Comparison of ENCODE assay signal across 8 cellular contexts in genomic region chr1:43565600-43566360, GRCh38. TPM values are rescaled to one million over a fixed set of nuclear protein-coding genes. Genes with fewer than 3 reads are reported as not detected.
DNase-seq lines count a peak whose midpoint lies in the region; ATAC-seq and TF ChIP-seq lines count a peak whose summit lies in the region.

No MANE protein-coding gene starts in this region.

- H3K4me3 ChIP-seq in AG04449 (ENCODE audit: low read depth, low read length) (peak overlapping the region; percentile 45), mucosa of stomach (ENCODE audit: low read length) (no peak overlapping the region), subcutaneous abdominal adipose tissue (ENCODE audit: low read depth in 1 of 5, low read length in 5 of 5) (peak overlapping the region; percentile 35 to 68 (median 55))

- POLR2A ChIA-PET in AG04449 (lab: Yijun Ruan, JAX), result no interaction called here
- POLR2A ChIA-PET in activated CD4-positive, alpha-beta memory T cell treated with anti-CD3 and anti-CD28 coated beads, Interleukin-2, amount 10 ng/mL, durations not matched to agents 7 days and 5 days (lab: Charles Lee), result no interaction called here

- H3K27me3 ChIP-seq in mucosa of stomach (ENCODE audit: control insufficient read depth, insufficient read depth, low read length) (no peaks in the 10 kb centered on the region), subcutaneous abdominal adipose tissue (ENCODE audit: control insufficient read depth in 5 of 5, insufficient read depth in 4 of 5, low read length in 5 of 5) (no peaks in the 10 kb centered on the region)

- H3K27ac Mint-ChIP-seq in activated CD4-positive, alpha-beta memory T cell treated with anti-CD3 and anti-CD28 coated beads, Interleukin-2, amount 10 ng/mL, durations not matched to agents 7 days and 5 days, result no peak overlapping the region

- peaks cover 6% of the 10 kb centered on the region for H3K4me1 Mint-ChIP-seq in activated CD4-positive, alpha-beta memory T cell treated with anti-CD3 and anti-CD28 coated beads, Interleukin-2, amount 10 ng/mL, durations not matched to agents 7 days and 5 days

- H3K4me3 Mint-ChIP-seq in activated CD4-positive, alpha-beta memory T cell treated with anti-CD3 and anti-CD28 coated beads, Interleukin-2, amount 10 ng/mL, durations not matched to agents 7 days and 5 days, result peak overlapping the region; percentile 53

- H3K9me3 ChIP-seq in mucosa of stomach (ENCODE audit: control insufficient read depth, low read length) (no peaks in the 10 kb centered on the region), subcutaneous abdominal adipose tissue (ENCODE audit: control insufficient read depth in 5 of 5, low read length in 5 of 5) (no peaks in the 10 kb centered on the region)

- CTCF ChIA-PET in AG04449 (lab: Yijun Ruan, JAX), result interaction anchor here (0.8 to 1.3 kb wide), 2 partner anchors 12 to 33 kb away, joined by 3 to 6 read pairs; no protein-coding TSS in a partner anchor
- CTCF ChIA-PET in activated CD4-positive, alpha-beta memory T cell treated with anti-CD3 and anti-CD28 coated beads, Interleukin-2, amount 10 ng/mL, durations not matched to agents 7 days and 5 days (lab: Charles Lee), result no interaction called here

- H3K36me3 ChIP-seq in mucosa of stomach (ENCODE audit: control insufficient read depth, insufficient read depth, low read length), result peaks cover 10% of the 10 kb centered on the region
- peaks cover 0 to 24% (median 14%) of the 10 kb centered on the region in 5 donors for H3K36me3 ChIP-seq in subcutaneous abdominal adipose tissue (ENCODE audit: control insufficient read depth in 5 of 5, insufficient read depth in 5 of 5, low read length in 5 of 5)

- H3K4me1 ChIP-seq in mucosa of stomach (ENCODE audit: control insufficient read depth, insufficient read depth, low read length), result peaks cover 60% of the 10 kb centered on the region
- peaks cover 8 to 66% (median 47%) of the 10 kb centered on the region in 5 donors for H3K4me1 ChIP-seq in subcutaneous abdominal adipose tissue (ENCODE audit: control insufficient read depth in 5 of 5, insufficient read depth in 5 of 5, low read length in 5 of 5)

- TF ChIP-seq CTCF in AG04449 (IDR thresholded peaks at IDR 0.05; ENCODE audit: insufficient read depth, low read length, missing control alignments), result no peak

- no peak for DNase-seq in AG04449 (ENCODE audit: low read depth, low spot score)
- peak; percentile 66 for DNase-seq in activated CD4-positive, alpha-beta memory T cell treated with anti-CD3 and anti-CD28 coated beads, Interleukin-2, amount 10 ng/mL, durations not matched to agents 7 days and 5 days
- DNase-seq in epidermal melanocyte (ENCODE audit: insufficient read length, low spot score), result peak; percentile 77
- no peak for DNase-seq in NCI-H1092 treated with DMSO at 0.1 percent for 48 hours (lab: John Stamatoyannopoulos, UW)

- H3K36me3 Mint-ChIP-seq in activated CD4-positive, alpha-beta memory T cell treated with anti-CD3 and anti-CD28 coated beads, Interleukin-2, amount 10 ng/mL, durations not matched to agents 7 days and 5 days (ENCODE audit: low read depth), result no peaks in the 10 kb centered on the region

- peak overlapping the region; percentile 60 for H3K27ac ChIP-seq in subcutaneous abdominal adipose tissue (ENCODE audit: low read depth, low read length)

- H3K9me3 Mint-ChIP-seq in activated CD4-positive, alpha-beta memory T cell treated with anti-CD3 and anti-CD28 coated beads, Interleukin-2, amount 10 ng/mL, durations not matched to agents 7 days and 5 days, result no peaks in the 10 kb centered on the region

- ATAC-seq in HG02759 (IDR thresholded peaks at IDR 0.05; ENCODE audit: unreplicated experiment), result peak; percentile 55
- no peak for ATAC-seq in HG03135 (IDR thresholded peaks at IDR 0.05; ENCODE audit: unreplicated experiment)

- H3K27me3 Mint-ChIP-seq in activated CD4-positive, alpha-beta memory T cell treated with anti-CD3 and anti-CD28 coated beads, Interleukin-2, amount 10 ng/mL, durations not matched to agents 7 days and 5 days, result peaks cover 8% of the 10 kb centered on the region

- H3K9ac ChIP-seq in mucosa of stomach (ENCODE audit: low read length) (peak overlapping the region; percentile 22), subcutaneous abdominal adipose tissue (ENCODE audit: low read length in 5 of 5) (peak overlapping the region in 1 of 5 donors; percentile 49)

RNA-seq across cellular contexts. Expression of gene PTPRF, which starts 35.1 kb away (rescaled TPM):
- 1 to 10 TPM; 2.1 to 2.4 TPM for total RNA-seq in activated CD4-positive, alpha-beta memory T cell treated with anti-CD3 and anti-CD28 coated beads, Interleukin-2, amount 10 ng/mL, durations not matched to agents 7 days and 5 days

Comparison
In these comparisons a context has a peak if more than half of its experiments do, and no peak if none do; other contexts are left out.
1. DNase-seq: peak in activated CD4-positive, alpha-beta memory T cell treated with anti-CD3 and anti-CD28 coated beads, Interleukin-2, amount 10 ng/mL, durations not matched to agents 7 days and 5 days (single experiment) and epidermal melanocyte (single experiment); none in AG04449 (single experiment) and NCI-H1092 treated with DMSO at 0.1 percent for 48 hours (single experiment).